ENCODE assay signal across 11 cellular contexts in genomic region chr1:227799756-227800155, GRCh38. TPM values are rescaled to one million over a fixed set of nuclear protein-coding genes. Genes with fewer than 3 reads are reported as not detected.
"Had no signal": no experiment of that assay in that cellular context is flagged by ENCODE, and none has a peak within 500 bp of the region (broad histone marks: within the 10 kb centered on the region; RNA-seq: fewer than 3 reads in every experiment).

No MANE protein-coding gene starts in this region.

- H3K4me3 ChIP-seq: GM23338 had no signal

- DNase-seq: H9, HCEC 1CT, HFFc6, IMR-90, KBM-7 had no signal

- H3K4me3 Mint-ChIP-seq: GM23338, H9, HFFc6 had no signal

- H3K27ac Mint-ChIP-seq: GM23338, H9, HFFc6 had no signal

- FAIRE-seq: H1, H54, HTR-8/SVneo had no signal

- H3K27ac ChIP-seq: KMS-11 had no signal

- ATAC-seq: GM23338 had no signal

- H3K9me3 Mint-ChIP-seq: GM23338, H9, HFFc6 had no signal

RNA-seq across cellular contexts. Expression of gene PRSS38, which starts 15.7 kb away (rescaled TPM):
- total RNA-seq: GM23338, H1, H9, HFFc6, HT-29, IMR-90 had no signal
- polyA plus RNA-seq: GM23338, H1, IMR-90 had no signal
